Comparison of ENCODE assay signal across 8 cellular contexts in the genomic region with DNA sequence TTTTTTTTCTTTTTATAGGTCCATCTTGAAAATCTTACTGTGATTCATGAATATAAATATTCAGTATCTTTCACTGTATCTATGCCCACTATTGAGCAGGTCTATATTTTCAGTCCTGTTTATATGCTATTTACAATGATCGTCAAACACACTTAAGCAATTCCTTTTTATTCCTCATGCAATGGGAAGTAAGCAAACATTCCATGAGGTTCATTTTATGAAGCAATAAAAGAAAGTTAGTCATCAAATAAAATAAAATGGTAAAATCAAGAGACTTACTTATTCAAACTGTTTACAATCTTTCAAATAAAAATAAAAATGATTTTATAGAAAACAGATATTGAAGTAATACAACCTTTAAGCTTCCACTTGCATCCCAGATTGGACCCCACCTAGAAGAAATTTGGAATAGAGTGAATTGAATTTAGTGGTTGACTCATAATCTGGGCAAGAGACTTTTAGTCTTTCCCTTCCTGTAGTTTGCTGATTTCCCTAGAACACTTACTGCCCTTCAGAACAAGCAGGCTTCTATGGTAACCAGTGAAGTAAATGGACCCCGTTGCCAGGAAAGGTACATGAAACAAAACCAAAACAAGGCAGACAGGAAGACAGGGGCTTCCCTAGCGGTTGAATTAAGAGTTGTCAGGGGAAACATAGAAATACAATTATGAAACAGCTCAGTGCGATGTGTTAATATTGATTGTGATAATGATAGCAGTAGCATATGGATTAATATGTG.
DNase-seq lines count a peak whose midpoint lies in the region; ATAC-seq and TF ChIP-seq lines count a peak whose summit lies in the region.

No MANE protein-coding gene starts in this region.

- intact Hi-C loops in left colon (cut with DNase I, micrococcal nuclease), result no loop called here

- WGBS in suprapubic skin, result 38% methylated on average over 4 of the region's 4 CpGs

- no peak for TF ChIP-seq POLR2A in suprapubic skin (IDR thresholded peaks at IDR 0.05)

- no peaks in the 10 kb centered on the region for H3K27me3 Mint-ChIP-seq in activated naive CD8-positive, alpha-beta T cell treated with anti-CD3 and anti-CD28 coated beads, Interleukin-2, amount 10 ng/mL, durations not matched to agents 7 days and 5 days

- peaks cover 32% of the 10 kb centered on the region for H3K4me1 ChIP-seq in suprapubic skin

- peaks cover 2% of the 10 kb centered on the region for H3K36me3 Mint-ChIP-seq in activated naive CD8-positive, alpha-beta T cell treated with anti-CD3 and anti-CD28 coated beads, Interleukin-2, amount 10 ng/mL, durations not matched to agents 7 days and 5 days

- DNase-seq in activated T-cell treated with anti-CD3 and anti-CD28 coated beads for 24 hours (ENCODE audit: low read depth), result peak; percentile 23
- DNase-seq in activated T-cell treated with anti-CD3 and anti-CD28 coated beads, Interleukin-2, amount 50 U/mL, for 1 hour, result no peak
- DNase-seq in NCI-H69 (lab: John Stamatoyannopoulos, UW), result peak; percentile 75
- no peak for DNase-seq in activated naive CD8-positive, alpha-beta T cell treated with anti-CD3 and anti-CD28 coated beads, Interleukin-2, amount 10 ng/mL, durations not matched to agents 7 days and 5 days
- peak in 1 of 2 donors; percentile 41 for DNase-seq in left colon
- no peak for DNase-seq in suprapubic skin (ENCODE audit: low spot score in 2 of 2)
- DNase-seq in amniotic stem cell (lab: John Stamatoyannopoulos, UW), result no peak

- peaks cover 16% of the 10 kb centered on the region for H3K4me1 Mint-ChIP-seq in activated naive CD8-positive, alpha-beta T cell treated with anti-CD3 and anti-CD28 coated beads, Interleukin-2, amount 10 ng/mL, durations not matched to agents 7 days and 5 days

- ATAC-seq in HG02642 (IDR thresholded peaks at IDR 0.05; ENCODE audit: poor library complexity, unreplicated experiment) (peak; percentile 94), left colon (peak; percentile 56)
- ATAC-seq in activated naive CD8-positive, alpha-beta T cell treated with anti-CD3 and anti-CD28 coated beads, Interleukin-2, amount 10 ng/mL, durations not matched to agents 7 days and 5 days (ENCODE audit: low read depth), result peak; percentile 86

- TF ChIP-seq CTCF in suprapubic skin (IDR thresholded peaks at IDR 0.05), result peak in 1 of 2 donors; percentile 18

- H3K36me3 ChIP-seq in suprapubic skin, result no peaks in the 10 kb centered on the region

- H3K4me3 Mint-ChIP-seq in activated naive CD8-positive, alpha-beta T cell treated with anti-CD3 and anti-CD28 coated beads, Interleukin-2, amount 10 ng/mL, durations not matched to agents 7 days and 5 days, result peak overlapping the region; percentile 44

- H3K9me3 Mint-ChIP-seq in activated naive CD8-positive, alpha-beta T cell treated with anti-CD3 and anti-CD28 coated beads, Interleukin-2, amount 10 ng/mL, durations not matched to agents 7 days and 5 days, result no peaks in the 10 kb centered on the region

- no peaks in the 10 kb centered on the region for H3K27me3 ChIP-seq in suprapubic skin

- TF ChIP-seq EP300 in suprapubic skin (IDR thresholded peaks at IDR 0.05), result no peak

- POLR2A ChIA-PET in activated naive CD8-positive, alpha-beta T cell treated with anti-CD3 and anti-CD28 coated beads, Interleukin-2, amount 10 ng/mL, durations not matched to agents 7 days and 5 days (lab: Charles Lee), result interaction anchor here (1.1 kb wide), 1 partner anchor 240 kb away, joined by 8 read pairs; the partner anchor contains the start of gene ATP2B1

- no peak overlapping the region for H3K4me3 ChIP-seq in suprapubic skin

- no peaks in the 10 kb centered on the region for H3K9me3 ChIP-seq in suprapubic skin

- H3K27ac Mint-ChIP-seq in activated naive CD8-positive, alpha-beta T cell treated with anti-CD3 and anti-CD28 coated beads, Interleukin-2, amount 10 ng/mL, durations not matched to agents 7 days and 5 days, result no peak overlapping the region

- H3K27ac ChIP-seq in suprapubic skin, result peak overlapping the region; percentile 29

Comparison
In these comparisons a context has a peak if more than half of its experiments do, and no peak if none do; other contexts are left out.
1. DNase-seq: peak in activated T-cell treated with anti-CD3 and anti-CD28 coated beads for 24 hours (single experiment) and NCI-H69 (single experiment); none in activated T-cell treated with anti-CD3 and anti-CD28 coated beads, Interleukin-2, amount 50 U/mL, for 1 hour (single experiment), activated naive CD8-positive, alpha-beta T cell treated with anti-CD3 and anti-CD28 coated beads, Interleukin-2, amount 10 ng/mL, durations not matched to agents 7 days and 5 days (single experiment), suprapubic skin (0 of 2) and amniotic stem cell (single experiment).
2. Peak in every context shown above with its lines, with median percentiles within 50 percentile points of each other: ATAC-seq.